26 cellular contexts compared by ENCODE assay signal in the genomic region with DNA sequence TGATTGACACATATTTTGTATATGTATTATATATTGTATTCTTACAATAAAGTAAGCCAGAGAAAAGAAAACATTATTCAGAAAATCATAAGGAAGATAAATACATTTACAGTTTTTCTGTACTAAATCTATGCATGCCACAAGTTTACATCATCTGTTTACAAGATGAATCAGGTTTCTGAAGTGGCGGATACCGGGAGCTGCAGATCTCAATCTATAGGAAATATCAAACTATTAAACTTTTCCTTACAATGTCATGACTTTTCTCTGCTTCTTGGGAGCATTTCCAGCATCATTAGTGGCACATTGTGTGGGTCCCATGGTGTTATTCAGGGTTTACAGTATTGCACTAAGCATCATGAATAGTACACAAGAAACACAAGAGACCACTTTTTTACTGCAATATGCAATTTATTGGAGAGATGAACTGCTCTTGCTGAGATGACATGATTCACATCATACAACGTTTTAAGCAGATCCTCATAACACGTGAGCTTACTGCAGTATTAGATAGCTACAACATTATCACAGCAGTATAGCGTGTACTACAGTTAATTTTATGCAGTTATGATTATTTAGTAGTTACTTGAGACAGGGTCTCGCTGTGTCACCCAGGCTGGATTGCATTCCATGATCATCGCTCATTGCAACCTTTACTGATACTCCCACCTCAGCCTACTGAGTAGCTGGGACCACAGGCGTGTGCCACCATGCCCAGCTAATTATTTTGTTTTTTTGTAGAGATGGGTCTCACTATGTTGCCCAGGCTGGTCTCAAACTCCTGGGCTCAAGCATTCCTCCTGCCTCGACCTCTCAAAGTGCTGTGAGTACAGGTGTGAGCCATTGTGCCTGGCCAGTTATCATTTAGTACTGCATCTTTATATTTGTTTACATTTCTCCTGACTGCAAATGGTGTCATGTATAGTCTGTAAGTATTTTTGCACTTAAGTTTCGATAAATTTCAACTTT. TPM values are rescaled to one million over a fixed set of nuclear protein-coding genes. Genes with fewer than 3 reads are reported as not detected.
DNase-seq lines count a peak whose midpoint lies in the region; ATAC-seq, FAIRE-seq and TF ChIP-seq lines count a peak whose summit lies in the region.
"Had no signal": no experiment of that assay in that cellular context is flagged by ENCODE, and none has a peak within 500 bp of the region (broad histone marks: within the 10 kb centered on the region; RNA-seq: fewer than 3 reads in every experiment).

No MANE protein-coding gene starts in this region.

- peak; percentile 38 for TF ChIP-seq POLR2A in endothelial cell of umbilical vein (IDR thresholded peaks at IDR 0.05; ENCODE audit: low read depth, low read length)

- ATAC-seq in RWPE2 (ENCODE audit: low read depth), result peak; percentile 48; the same call in 2 of the 3 replicates

- no peak overlapping the region for H2BK5ac ChIP-seq in mesendoderm (ENCODE audit: low read length)

- peak; percentile 18 for DNase-seq in EH (ENCODE audit: low read depth)
- no peak for DNase-seq in HEK293T (ENCODE audit: extremely low spot score)
- no peak for DNase-seq in RWPE2 (ENCODE audit: low spot score)
- peak; percentile 72 for DNase-seq in endothelial cell of umbilical vein (ENCODE audit: low read depth, low spot score)
- no peak for DNase-seq in head of caudate nucleus
- no peak for DNase-seq in mesendoderm
- no peak for DNase-seq in COR-L47 (lab: John Stamatoyannopoulos, UW)
- no peak for DNase-seq in T-helper 2 cell
- DNase-seq: activated CD8-positive, alpha-beta T cell treated with anti-CD3 and anti-CD28 coated beads for 36 hours; anterior cingulate cortex; Caco-2; DND-41; GM23248; islet precursor cell; KG1; NCI-H187; NCI-H524; NK-92 treated with Interleukin-12 subunit alpha and Interleukin-12 subunit beta, amount 100 ng/mL, for 24 hours; SJCRH30; stimulated activated naive CD8-positive, alpha-beta T cell treated with anti-CD3 and anti-CD28 coated beads, Interleukin-15, Interleukin-2, amounts not matched to agents 100 U/mL and 50 U/mL, for 24 hours; testis had no signal

- H3K9ac ChIP-seq in endothelial cell of umbilical vein (replicated peaks; ENCODE audit: extremely low read depth, insufficient read depth, low read length) (no peak overlapping the region), mesendoderm (ENCODE audit: low read length) (no peak overlapping the region)
- H3K9ac ChIP-seq: BLaER1 treated with 17β-estradiol and CSF1 and Interleukin-3, amounts not matched to agents 10 nM and 100 nM; GM23248 had no signal

- H3K4me3 ChIP-seq in RWPE2 (ENCODE audit: severe bottlenecking), result no peak overlapping the region
- H3K4me3 ChIP-seq in endothelial cell of umbilical vein (replicated peaks in 1 of 3; ENCODE audit: insufficient read depth in 1 of 3, low read depth in 1 of 3, low read length in 3 of 3), result no peak overlapping the region
- H3K4me3 ChIP-seq in mesendoderm (ENCODE audit: low read length), result no peak overlapping the region
- H3K4me3 ChIP-seq: BLaER1 treated with 17β-estradiol and CSF1 and Interleukin-3, amounts not matched to agents 10 nM and 100 nM; GM23248; SJCRH30; skin epidermis; testis had no signal

- dilution Hi-C loops in endothelial cell of umbilical vein (cut with MboI; ENCODE audit: extremely low pct_ligation_motif_present, low sequenced_read_pairs), result no loop called here

- CTCF ChIA-PET in HEK293T (lab: Yijun Ruan, JAX) (interaction anchor here (0.7 kb wide), 1 partner anchor 515 kb away, joined by 3 read pairs; no protein-coding TSS in a partner anchor), endothelial cell of umbilical vein (lab: Charles Lee) (interaction anchor here (0.7 to 3.4 kb wide), 6 partner anchors 9 to 330 kb away, joined by 3 to 20 read pairs (median 4); a partner anchor contains a TSS)

- no TSS peak for BruUV-seq in endothelial cell of umbilical vein (replicated peaks; lab: Mats Ljungman, UMichigan)

- H2AFZ ChIP-seq in endothelial cell of umbilical vein (ENCODE audit: low read depth, low read length), result no peak overlapping the region
- H2AFZ ChIP-seq: GM23248 had no signal

- H2BK15ac ChIP-seq in mesendoderm (replicated peaks; ENCODE audit: low read depth), result no peak overlapping the region

- H2AK5ac ChIP-seq in mesendoderm (ENCODE audit: low read length), result no peak overlapping the region

- no peak overlapping the region for H3K4me2 ChIP-seq in endothelial cell of umbilical vein (ENCODE audit: insufficient read depth, low read length)
- no peak overlapping the region for H3K4me2 ChIP-seq in mesendoderm (ENCODE audit: low read length)
- H3K4me2 ChIP-seq: BLaER1 treated with 17β-estradiol and CSF1 and Interleukin-3, amounts not matched to agents 10 nM and 100 nM had no signal

- no peak overlapping the region for H2BK120ac ChIP-seq in mesendoderm (ENCODE audit: low read depth, low read length)

- H3K36me3 ChIP-seq in RWPE2 (ENCODE audit: low read depth) (no peaks in the 10 kb centered on the region), endothelial cell of umbilical vein (ENCODE audit: control insufficient read depth in 2 of 2, extremely low read depth in 1 of 2, insufficient read depth in 2 of 2, low read length in 2 of 2) (no peaks in the 10 kb centered on the region), mesendoderm (ENCODE audit: control insufficient read depth, insufficient read depth, low read length) (no peaks in the 10 kb centered on the region)
- H3K36me3 ChIP-seq: SJCRH30 had no signal

- H3K23ac ChIP-seq in mesendoderm (ENCODE audit: low read length), result no peak overlapping the region

- no peak overlapping the region for H4K8ac ChIP-seq in mesendoderm (ENCODE audit: low read depth, low read length)

- H3K56ac ChIP-seq in mesendoderm (ENCODE audit: low read length), result no peak overlapping the region

- no peaks in the 10 kb centered on the region for H4K20me1 ChIP-seq in endothelial cell of umbilical vein (replicated peaks; ENCODE audit: control insufficient read depth, extremely low read depth, insufficient read depth, low read length)

- H3K18ac ChIP-seq in mesendoderm (ENCODE audit: low read length), result no peak overlapping the region

- TF ChIP-seq CTCF in RWPE2 (IDR thresholded peaks at IDR 0.05; ENCODE audit: poor library complexity, severe bottlenecking) (no peak), endothelial cell of umbilical vein (IDR thresholded peaks at IDR 0.05; ENCODE audit: extremely low read depth in 1 of 2, insufficient read depth in 1 of 2, low read depth in 1 of 2, low read length in 2 of 2) (no peak)

- POLR2A ChIA-PET in HEK293T (lab: Yijun Ruan, JAX) (no interaction called here), endothelial cell of umbilical vein (lab: Charles Lee) (no interaction called here)

- H3K79me1 ChIP-seq in mesendoderm (ENCODE audit: low read length), result peaks cover 9% of the 10 kb centered on the region

- intact Hi-C loops in endothelial cell of umbilical vein (cut with micrococcal nuclease), result no loop called here
- intact Hi-C loops in head of caudate nucleus (cut with DNase I), result no loop called here

- H4K5ac ChIP-seq in mesendoderm (ENCODE audit: low read length), result no peak overlapping the region

- H3K4me1 ChIP-seq in RWPE2 (ENCODE audit: insufficient read depth, poor library complexity, severe bottlenecking) (peaks cover 23% of the 10 kb centered on the region), endothelial cell of umbilical vein (ENCODE audit: control insufficient read depth, extremely low read depth, insufficient read depth, low read length) (peaks cover 20% of the 10 kb centered on the region), mesendoderm (ENCODE audit: control insufficient read depth, low read depth, low read length) (no peaks in the 10 kb centered on the region)
- H3K4me1 ChIP-seq: SJCRH30 had no signal

- H3K4ac ChIP-seq in mesendoderm (ENCODE audit: low read depth, low read length), result no peak overlapping the region

- H3K27me3 ChIP-seq in RWPE2 (ENCODE audit: insufficient read depth, poor library complexity, severe bottlenecking) (no peaks in the 10 kb centered on the region), endothelial cell of umbilical vein (ENCODE audit: control insufficient read depth in 2 of 2, insufficient read depth in 2 of 2, low read length in 2 of 2) (no peaks in the 10 kb centered on the region), mesendoderm (ENCODE audit: insufficient read depth, low read length, poor library complexity) (no peaks in the 10 kb centered on the region)
- H3K27me3 ChIP-seq: BLaER1 treated with 17β-estradiol and CSF1 and Interleukin-3, amounts not matched to agents 10 nM and 100 nM; SJCRH30; testis had no signal

- H3K9me1 ChIP-seq in endothelial cell of umbilical vein (replicated peaks; ENCODE audit: control insufficient read depth, extremely low read depth, insufficient read depth, low read length), result no peaks in the 10 kb centered on the region

- H3K9me3 ChIP-seq in RWPE2 (ENCODE audit: severe bottlenecking), result no peaks in the 10 kb centered on the region
- no peaks in the 10 kb centered on the region for H3K9me3 ChIP-seq in endothelial cell of umbilical vein (replicated peaks; ENCODE audit: control insufficient read depth, insufficient read depth, low read length)
- H3K9me3 ChIP-seq: BLaER1 treated with 17β-estradiol and CSF1 and Interleukin-3, amounts not matched to agents 10 nM and 100 nM; Caco-2; SJCRH30; testis had no signal

- FAIRE-seq in endothelial cell of umbilical vein (lab: Jason Lieb, UNC), result peak; percentile 76
- FAIRE-seq: endometrium, TTC549, urothelium cell line had no signal

- no peaks in the 10 kb centered on the region for H3K79me2 ChIP-seq in endothelial cell of umbilical vein (ENCODE audit: control insufficient read depth, insufficient read depth, low read length)
- peaks cover 4% of the 10 kb centered on the region for H3K79me2 ChIP-seq in mesendoderm (ENCODE audit: control insufficient read depth, insufficient read depth, low read length)

- no peak overlapping the region for H3K27ac ChIP-seq in RWPE2 (ENCODE audit: poor library complexity, severe bottlenecking)
- no peak overlapping the region for H3K27ac ChIP-seq in endothelial cell of umbilical vein (ENCODE audit: insufficient read depth, low read depth, low read length)
- H3K27ac ChIP-seq in mesendoderm (ENCODE audit: low read depth, low read length), result no peak overlapping the region
- H3K27ac ChIP-seq: BLaER1 treated with 17β-estradiol and CSF1 and Interleukin-3, amounts not matched to agents 10 nM and 100 nM; GM23248; SJCRH30; skin epidermis; testis had no signal

- no CpG with 5 or more reads among the region's 10 CpGs for WGBS in mesendoderm (ENCODE audit: extremely low coverage, insufficient coverage, low lambda C conversion rate)

RNA-seq across cellular contexts. Expression of a gene that starts 18.3 kb away (rescaled TPM):
- 9.3 and 10.5 TPM in 2 replicates for total RNA-seq in endothelial cell of umbilical vein
- polyA plus RNA-seq in endothelial cell of umbilical vein, result 4.2 and 4.6 TPM in 2 replicates
- 4.2 and 4.5 TPM in 2 replicates for polyA plus RNA-seq in endothelial cell of umbilical vein (2011; cell fraction: cytosol; rRNA removed)
- 6.8 and 8.0 TPM in 2 replicates for polyA plus RNA-seq in endothelial cell of umbilical vein (2011; cell fraction: nucleus; rRNA removed)
- polyA plus RNA-seq in endothelial cell of umbilical vein (2012), result 3.3 and 4.6 TPM in 2 replicates
- 21.7 and 22.6 TPM in 2 replicates for polyA minus RNA-seq in endothelial cell of umbilical vein
- polyA minus RNA-seq in endothelial cell of umbilical vein (2011; cell fraction: cytosol; rRNA and poly(A)+ RNA removed), result 29.2 TPM
- polyA minus RNA-seq in endothelial cell of umbilical vein (2011; cell fraction: nucleus; rRNA and poly(A)+ RNA removed), result 9.4 and 11.2 TPM in 2 replicates
- polyA plus RNA-seq in mesendoderm (2013, experiment 1 of 2), result 8.2 TPM
- polyA plus RNA-seq in mesendoderm (2013, experiment 2 of 2), result 8.4 TPM

RNA-seq across cellular contexts. Expression of a gene that starts 52.9 kb away (rescaled TPM):
- 137 and 141 TPM in 2 replicates for total RNA-seq in endothelial cell of umbilical vein
- polyA plus RNA-seq in endothelial cell of umbilical vein, result 287 and 306 TPM in 2 replicates
- polyA plus RNA-seq in endothelial cell of umbilical vein (2011; cell fraction: cytosol; rRNA removed), result 316 and 379 TPM in 2 replicates
- 119 and 138 TPM in 2 replicates for polyA plus RNA-seq in endothelial cell of umbilical vein (2011; cell fraction: nucleus; rRNA removed)
- 138 and 173 TPM in 2 replicates for polyA plus RNA-seq in endothelial cell of umbilical vein (2012)
- 58.1 and 70.2 TPM in 2 replicates for polyA minus RNA-seq in endothelial cell of umbilical vein
- polyA minus RNA-seq in endothelial cell of umbilical vein (2011; cell fraction: cytosol; rRNA and poly(A)+ RNA removed), result 57.4 TPM
- 17.1 and 18.2 TPM in 2 replicates for polyA minus RNA-seq in endothelial cell of umbilical vein (2011; cell fraction: nucleus; rRNA and poly(A)+ RNA removed)
- polyA plus RNA-seq in mesendoderm (2013, experiment 1 of 2), result 307 TPM
- polyA plus RNA-seq in mesendoderm (2013, experiment 2 of 2), result 306 TPM

Comparison
In these comparisons a context has a peak if more than half of its experiments do, and no peak if none do; other contexts are left out.
1. DNase-seq: peak in EH (single experiment) and endothelial cell of umbilical vein (single experiment); none in HEK293T (single experiment), RWPE2 (single experiment), head of caudate nucleus (0 of 42), mesendoderm (single experiment), COR-L47 (single experiment) and T-helper 2 cell (0 of 5).